ENCODE assay signal across 13 cellular contexts in the genomic region with DNA sequence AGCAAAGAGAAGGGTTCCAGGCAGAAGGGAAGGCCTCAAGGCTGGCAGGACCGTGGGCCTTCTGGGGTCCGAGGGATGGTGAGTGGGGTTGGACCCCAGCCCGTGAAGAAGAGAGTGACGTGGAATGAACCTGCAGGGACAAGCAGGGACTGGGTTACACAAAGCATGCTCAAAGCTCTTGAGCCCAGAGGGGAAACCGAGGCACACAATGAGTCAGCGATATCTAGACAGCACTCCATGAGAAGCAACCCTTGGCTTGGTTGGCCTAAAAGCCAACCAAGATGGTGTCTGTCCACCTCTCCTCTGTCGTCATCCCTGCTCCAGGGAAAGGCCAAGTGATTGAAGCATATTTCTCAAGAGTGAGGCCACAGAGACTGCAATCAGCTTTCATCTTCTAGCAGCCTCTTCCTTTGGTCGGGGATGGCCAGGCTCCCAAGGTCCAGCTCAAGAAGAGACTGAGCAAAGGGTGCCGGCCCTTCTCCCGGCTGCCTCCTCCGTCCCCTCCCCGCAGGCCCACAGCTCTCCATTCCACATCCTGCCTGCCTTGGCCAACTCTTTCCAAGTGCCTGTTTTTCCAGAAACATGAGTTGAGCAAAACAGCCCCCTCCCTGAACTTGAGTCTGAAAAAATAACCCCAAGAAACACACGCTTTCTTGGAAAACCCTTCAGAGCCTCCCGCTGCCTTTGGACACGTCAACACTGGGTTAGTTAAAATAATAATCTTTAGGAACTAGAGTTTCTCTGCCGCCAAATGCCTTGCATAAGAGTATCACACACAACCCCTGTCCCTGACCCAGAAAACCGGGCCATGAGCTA.
A peak's percentile ranks its signal among the peaks of the same experiment; 100 is the strongest.
DNase-seq lines count a peak whose midpoint lies in the region; ATAC-seq and TF ChIP-seq lines count a peak whose summit lies in the region.
"Had no signal": no experiment of that assay in that cellular context is flagged by ENCODE, and none has a peak within 500 bp of the region (broad histone marks: within the 10 kb centered on the region; RNA-seq: fewer than 3 reads in every experiment).

No MANE protein-coding gene starts in this region.

- peak; percentile 52 for DNase-seq in fibroblast of mammary gland (ENCODE audit: low read depth)
- DNase-seq in mesenchymal stem cell: peak; percentile 70
- DNase-seq in stomach: no peak
- DNase-seq in dedifferentiated amniotic fluid mesenchymal stem cell (ENCODE audit: extremely low spot score): no peak
- DNase-seq in stimulated activated CD4-positive, alpha-beta T cell treated with anti-CD3 and anti-CD28 coated beads, Interleukin-4, amount 100 ng/mL, for 4 hours: no peak
- DNase-seq in GF-D8 (lab: John Stamatoyannopoulos, UW): no peak
- no peak for DNase-seq in left lobe of liver (ENCODE audit: low spot score)
- DNase-seq: activated effector memory CD4-positive, alpha-beta T cell treated with Interleukin-2 at 50 U/mL for 16 hours; NCI-H2171; PC-3 had no signal

- intact Hi-C loops in stomach (cut with DNase I; ENCODE audit: low total_unique reads): no loop called here

- 85% methylated on average over 17 of the region's 17 CpGs for WGBS in mesenchymal stem cell
- 73 to 83% (median 76%) methylated on average over 17 of the region's 17 CpGs for WGBS in stomach, 5 donors

- POLR2A ChIA-PET in HEK293 (lab: Yijun Ruan, JAX): no interaction called here

- no peaks in the 10 kb centered on the region for H3K79me1 ChIP-seq in mesenchymal stem cell (replicated peaks; ENCODE audit: low read length, poor library complexity, severe bottlenecking)

- no peak overlapping the region for H3K4me2 ChIP-seq in mesenchymal stem cell (ENCODE audit: low read length, poor library complexity, severe bottlenecking)

- H3K4me1 ChIP-seq in HEK293 (ENCODE audit: control insufficient read depth, insufficient read depth, low read length): peaks cover 15% of the 10 kb centered on the region
- peaks cover 15% of the 10 kb centered on the region for H3K4me1 ChIP-seq in mesenchymal stem cell (ENCODE audit: control insufficient read depth, insufficient read depth, low read depth, low read length)
- peaks cover 0 to 23% (median 2%) of the 10 kb centered on the region in 4 donors for H3K4me1 ChIP-seq in stomach

- no peak for TF ChIP-seq EP300 in stomach (IDR thresholded peaks at IDR 0.05)

- no peak overlapping the region for H2AFZ ChIP-seq in mesenchymal stem cell (ENCODE audit: low read depth, low read length)

- H4K91ac ChIP-seq in mesenchymal stem cell (ENCODE audit: low read length): peak overlapping the region; percentile 67

- peak overlapping the region; percentile 61 to 67 for H3K4ac ChIP-seq in mesenchymal stem cell (ENCODE audit: low read depth in 1 of 2, low read length in 2 of 2)

- H3K27ac ChIP-seq in HEK293 (ENCODE audit: extremely low read depth, low read depth, low read length): peak overlapping the region; percentile 82
- H3K27ac ChIP-seq in mesenchymal stem cell (ENCODE audit: low read length, poor library complexity, severe bottlenecking): peak overlapping the region; percentile 13
- peak overlapping the region in 4 of 5 donors; percentile 59 to 81 (median 72) for H3K27ac ChIP-seq in stomach
- H3K27ac ChIP-seq: C4-2B, HL-60 had no signal

- peak overlapping the region; percentile 52 for H2BK15ac ChIP-seq in mesenchymal stem cell (ENCODE audit: low read depth, poor library complexity, severe bottlenecking)

- peaks cover 0 to 72% of the 10 kb centered on the region in 2 experiments for H3K27me3 ChIP-seq in mesenchymal stem cell (ENCODE audit: control insufficient read depth in 1 of 2, insufficient read depth in 1 of 2, low read length in 2 of 2)
- H3K27me3 ChIP-seq in stomach: peaks cover 0 to 6% (median 4%) of the 10 kb centered on the region in 3 donors

- no peak overlapping the region for H2BK5ac ChIP-seq in mesenchymal stem cell (ENCODE audit: low read depth, low read length, poor library complexity, severe bottlenecking)

- peak overlapping the region; percentile 14 to 64 for H3K18ac ChIP-seq in mesenchymal stem cell (ENCODE audit: low read depth in 1 of 2, low read length in 2 of 2)

- H3K23ac ChIP-seq in mesenchymal stem cell (ENCODE audit: low read length in 2 of 2): no peak overlapping the region

- peak overlapping the region in 1 of 2 experiments; percentile 68 for H3K14ac ChIP-seq in mesenchymal stem cell (ENCODE audit: low read length in 2 of 2)

- H2BK120ac ChIP-seq in mesenchymal stem cell (ENCODE audit: low read depth, low read length): peak overlapping the region; percentile 69

- H2AK5ac ChIP-seq in mesenchymal stem cell (ENCODE audit: low read length, severe bottlenecking): peak overlapping the region; percentile 16

- H3K4me3 ChIP-seq in HEK293 (ENCODE audit: low read depth, low read length): no peak overlapping the region
- no peak overlapping the region for H3K4me3 ChIP-seq in fibroblast of mammary gland (ENCODE audit: control insufficient read depth, low read depth, low read length)
- H3K4me3 ChIP-seq in mesenchymal stem cell (ENCODE audit: insufficient read depth in 1 of 2, low read depth in 1 of 2, low read length in 2 of 2): no peak overlapping the region
- no peak overlapping the region for H3K4me3 ChIP-seq in stomach

- peak overlapping the region; percentile 11 to 97 for H2BK12ac ChIP-seq in mesenchymal stem cell (ENCODE audit: low read length in 2 of 2)

- H3K9ac ChIP-seq in mesenchymal stem cell (ENCODE audit: low read length): no peak overlapping the region

- H3K36me3 ChIP-seq in HEK293 (ENCODE audit: control insufficient read depth in 2 of 2, insufficient read depth in 1 of 2, low read length in 2 of 2) (no peaks in the 10 kb centered on the region), mesenchymal stem cell (ENCODE audit: control insufficient read depth in 1 of 2, insufficient read depth in 2 of 2, low read depth in 1 of 2, low read length in 2 of 2) (no peaks in the 10 kb centered on the region), stomach (no peaks in the 10 kb centered on the region)

- peak overlapping the region; percentile 49 for H4K8ac ChIP-seq in mesenchymal stem cell (ENCODE audit: low read length)

- TF ChIP-seq POLR2A in stomach (IDR thresholded peaks at IDR 0.05): no peak

- no peak for TF ChIP-seq CTCF in HEK293 (tag by site-specific recombination; IDR thresholded peaks at IDR 0.05)
- no peak for TF ChIP-seq CTCF in fibroblast of mammary gland (conservative IDR thresholded peaks at IDR 0.05; ENCODE audit: control insufficient read depth, insufficient read depth, low read depth, low read length)
- TF ChIP-seq CTCF in stomach (IDR thresholded peaks at IDR 0.05): no peak

- CTCF ChIA-PET in HEK293 (lab: Yijun Ruan, JAX): interaction anchor here (1.6 kb wide), 1 partner anchor 24 kb away, joined by 3 read pairs; no protein-coding TSS in a partner anchor

- H3K9me3 ChIP-seq in HEK293 (ENCODE audit: control insufficient read depth, insufficient read depth, low read depth, low read length) (no peaks in the 10 kb centered on the region), mesenchymal stem cell (ENCODE audit: control insufficient read depth, low read length) (no peaks in the 10 kb centered on the region), stomach (no peaks in the 10 kb centered on the region)

- ATAC-seq in left lobe of liver: no peak
- ATAC-seq: PC-3 had no signal

TF ChIP-seq in HEK293, 187 proteins besides CTCF, POLR2A, EP300 and RAD21 (continues in another document):
- TF ChIP-seq, protein P1, sequence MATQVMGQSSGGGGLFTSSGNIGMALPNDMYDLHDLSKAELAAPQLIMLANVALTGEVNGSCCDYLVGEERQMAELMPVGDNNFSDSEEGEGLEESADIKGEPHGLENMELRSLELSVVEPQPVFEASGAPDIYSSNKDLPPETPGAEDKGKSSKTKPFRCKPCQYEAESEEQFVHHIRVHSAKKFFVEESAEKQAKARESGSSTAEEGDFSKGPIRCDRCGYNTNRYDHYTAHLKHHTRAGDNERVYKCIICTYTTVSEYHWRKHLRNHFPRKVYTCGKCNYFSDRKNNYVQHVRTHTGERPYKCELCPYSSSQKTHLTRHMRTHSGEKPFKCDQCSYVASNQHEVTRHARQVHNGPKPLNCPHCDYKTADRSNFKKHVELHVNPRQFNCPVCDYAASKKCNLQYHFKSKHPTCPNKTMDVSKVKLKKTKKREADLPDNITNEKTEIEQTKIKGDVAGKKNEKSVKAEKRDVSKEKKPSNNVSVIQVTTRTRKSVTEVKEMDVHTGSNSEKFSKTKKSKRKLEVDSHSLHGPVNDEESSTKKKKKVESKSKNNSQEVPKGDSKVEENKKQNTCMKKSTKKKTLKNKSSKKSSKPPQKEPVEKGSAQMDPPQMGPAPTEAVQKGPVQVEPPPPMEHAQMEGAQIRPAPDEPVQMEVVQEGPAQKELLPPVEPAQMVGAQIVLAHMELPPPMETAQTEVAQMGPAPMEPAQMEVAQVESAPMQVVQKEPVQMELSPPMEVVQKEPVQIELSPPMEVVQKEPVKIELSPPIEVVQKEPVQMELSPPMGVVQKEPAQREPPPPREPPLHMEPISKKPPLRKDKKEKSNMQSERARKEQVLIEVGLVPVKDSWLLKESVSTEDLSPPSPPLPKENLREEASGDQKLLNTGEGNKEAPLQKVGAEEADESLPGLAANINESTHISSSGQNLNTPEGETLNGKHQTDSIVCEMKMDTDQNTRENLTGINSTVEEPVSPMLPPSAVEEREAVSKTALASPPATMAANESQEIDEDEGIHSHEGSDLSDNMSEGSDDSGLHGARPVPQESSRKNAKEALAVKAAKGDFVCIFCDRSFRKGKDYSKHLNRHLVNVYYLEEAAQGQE (tag by site-specific recombination; IDR thresholded peaks at IDR 0.05): no peak
- TF ChIP-seq ZNF16 (tag by site-specific recombination; IDR thresholded peaks at IDR 0.05; ENCODE audit: low read depth): no peak
- no peak for TF ChIP-seq KLF1 (tag by site-specific recombination; IDR thresholded peaks at IDR 0.05)
- no peak for TF ChIP-seq ZNF350 (tag by site-specific recombination; IDR thresholded peaks at IDR 0.05)
- TF ChIP-seq ZNF157 (tag by site-specific recombination; IDR thresholded peaks at IDR 0.05): no peak
- TF ChIP-seq, protein P2, sequence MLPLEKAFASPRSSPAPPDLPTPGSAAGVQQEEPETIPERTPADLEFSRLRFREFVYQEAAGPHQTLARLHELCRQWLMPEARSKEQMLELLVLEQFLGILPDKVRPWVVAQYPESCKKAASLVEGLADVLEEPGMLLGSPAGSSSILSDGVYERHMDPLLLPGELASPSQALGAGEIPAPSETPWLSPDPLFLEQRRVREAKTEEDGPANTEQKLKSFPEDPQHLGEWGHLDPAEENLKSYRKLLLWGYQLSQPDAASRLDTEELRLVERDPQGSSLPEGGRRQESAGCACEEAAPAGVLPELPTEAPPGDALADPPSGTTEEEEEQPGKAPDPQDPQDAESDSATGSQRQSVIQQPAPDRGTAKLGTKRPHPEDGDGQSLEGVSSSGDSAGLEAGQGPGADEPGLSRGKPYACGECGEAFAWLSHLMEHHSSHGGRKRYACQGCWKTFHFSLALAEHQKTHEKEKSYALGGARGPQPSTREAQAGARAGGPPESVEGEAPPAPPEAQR (tag by site-specific recombination; IDR thresholded peaks at IDR 0.05): no peak
- no peak for TF ChIP-seq ZNF335 (tag by site-specific recombination; conservative IDR thresholded peaks at IDR 0.05)
- TF ChIP-seq KLF16 (tag by site-specific recombination; IDR thresholded peaks at IDR 0.05): no peak
- no peak for TF ChIP-seq ZNF791 (tag by site-specific recombination; IDR thresholded peaks at IDR 0.05)
- no peak for TF ChIP-seq ZNF837 (tag by site-specific recombination; IDR thresholded peaks at IDR 0.05)

Comparison
In these comparisons a context has a peak if more than half of its experiments do, and no peak if none do; other contexts are left out.
1. H3K27ac ChIP-seq: peak in every context shown above with its lines; median percentile 82 in HEK293; 72 in stomach; 13 in mesenchymal stem cell.
2. DNase-seq: peak in fibroblast of mammary gland (single experiment) and mesenchymal stem cell (single experiment); none in stomach (single experiment), dedifferentiated amniotic fluid mesenchymal stem cell (single experiment), stimulated activated CD4-positive, alpha-beta T cell treated with anti-CD3 and anti-CD28 coated beads, Interleukin-4, amount 100 ng/mL, for 4 hours (0 of 2), GF-D8 (single experiment) and left lobe of liver (single experiment).